Comparison of ENCODE assay signal across 8 cellular contexts in the genomic region with DNA sequence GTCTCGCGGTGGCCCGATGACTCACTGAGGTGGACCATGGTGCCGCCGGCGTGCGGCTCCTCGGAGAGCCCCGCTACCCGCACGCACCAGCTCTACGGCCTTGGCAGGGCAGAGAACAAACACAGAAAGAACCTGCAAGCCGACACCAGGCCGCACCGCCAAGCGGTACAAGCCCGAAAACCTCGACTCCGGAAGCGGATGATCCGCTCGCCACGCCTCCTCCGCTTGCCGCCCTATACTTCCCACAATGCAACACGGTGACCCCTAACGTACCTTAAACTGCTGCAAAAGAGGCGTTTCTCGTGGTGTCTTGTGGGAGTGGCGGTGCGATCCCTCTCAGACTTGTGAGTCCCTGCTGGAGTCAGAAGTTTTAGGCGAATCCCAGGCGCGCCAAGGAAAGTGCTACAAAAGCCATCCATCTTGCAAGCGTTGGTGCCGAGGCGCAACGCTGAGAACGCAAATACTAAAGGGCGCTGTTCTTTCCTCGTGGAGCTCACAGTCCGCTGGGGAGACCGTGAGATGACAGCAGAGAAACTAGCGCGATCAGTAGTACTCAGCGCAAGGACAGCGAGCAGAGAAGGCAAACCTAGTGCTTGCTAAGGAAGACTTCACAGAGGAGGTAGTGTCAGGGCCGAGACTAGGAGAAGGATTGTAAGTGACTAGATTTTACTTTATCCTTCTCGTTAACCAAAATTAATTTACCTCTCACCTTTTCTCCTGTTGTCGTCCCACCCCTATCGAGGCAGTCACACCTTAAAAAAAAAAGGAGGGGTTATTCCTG. TPM values are rescaled to one million over a fixed set of nuclear protein-coding genes. Genes with fewer than 3 reads are reported as not detected.
A peak's percentile ranks its signal among the peaks of the same experiment; 100 is the strongest.
DNase-seq lines count a peak whose midpoint lies in the region; FAIRE-seq and TF ChIP-seq lines count a peak whose summit lies in the region.

A gene (minus strand): TSS at position 200 of the 781 bp plus-strand sequence. CDS start 162 bp downstream, at position 38.

- H3K4me1 Mint-ChIP-seq in nephron: peaks cover 31% of the 10 kb centered on the region
- peaks cover 52% of the 10 kb centered on the region for H3K4me1 Mint-ChIP-seq in stimulated activated naive CD8-positive, alpha-beta T cell treated with anti-CD3 and anti-CD28 coated beads, Interleukin-15, Interleukin-2, amounts not matched to agents 100 ng/mL and 50 ng/mL, for 24 hours (ENCODE audit: low read depth)

- H3K27me3 Mint-ChIP-seq in nephron (ENCODE audit: low read depth): no peaks in the 10 kb centered on the region
- no peaks in the 10 kb centered on the region for H3K27me3 Mint-ChIP-seq in stimulated activated naive CD8-positive, alpha-beta T cell treated with anti-CD3 and anti-CD28 coated beads, Interleukin-15, Interleukin-2, amounts not matched to agents 100 ng/mL and 50 ng/mL, for 24 hours

- H3K36me3 Mint-ChIP-seq in nephron (ENCODE audit: low read depth): peaks cover 21% of the 10 kb centered on the region
- H3K36me3 Mint-ChIP-seq in stimulated activated naive CD8-positive, alpha-beta T cell treated with anti-CD3 and anti-CD28 coated beads, Interleukin-15, Interleukin-2, amounts not matched to agents 100 ng/mL and 50 ng/mL, for 24 hours (ENCODE audit: low read depth): peaks cover 37% of the 10 kb centered on the region

- TF ChIP-seq CTCF in fibroblast of the aortic adventitia (IDR thresholded peaks at IDR 0.05; ENCODE audit: insufficient read depth, low read length) (no peak), nephron (IDR thresholded peaks at IDR 0.05; ENCODE audit: unreplicated experiment in 3 of 3) (no peak)

- FAIRE-seq in H54 (lab: Jason Lieb, UNC): peak; percentile 97

- H3K4me3 ChIP-seq in fibroblast of the aortic adventitia (ENCODE audit: low read depth, low read length): peak within 1 kb of the TSS; percentile 99

- H3K9me3 Mint-ChIP-seq in nephron: no peaks in the 10 kb centered on the region
- H3K9me3 Mint-ChIP-seq in stimulated activated naive CD8-positive, alpha-beta T cell treated with anti-CD3 and anti-CD28 coated beads, Interleukin-15, Interleukin-2, amounts not matched to agents 100 ng/mL and 50 ng/mL, for 24 hours: no peaks in the 10 kb centered on the region

- peak; percentile 80 for TF ChIP-seq POLR2A in H54 (IDR thresholded peaks at IDR 0.05; ENCODE audit: low read depth, low read length)

- DNase-seq in EL: peak; percentile 98
- DNase-seq in H54 (ENCODE audit: insufficient read length, low spot score): peak; percentile 92
- DNase-seq in M059J (ENCODE audit: low read depth): peak; percentile 97
- DNase-seq in SHP77 (lab: John Stamatoyannopoulos, UW): peak; percentile 84 to 85
- DNase-seq in activated effector memory CD4-positive, alpha-beta T cell treated with Interleukin-2 at 50 U/mL for 16 hours: peak; percentile 92
- DNase-seq in fibroblast of the aortic adventitia (ENCODE audit: low read depth): peak; percentile 97

- peak within 1 kb of the TSS; percentile 96 to 99 (median 98) for H3K27ac Mint-ChIP-seq in nephron
- peak within 1 kb of the TSS; percentile 99 for H3K27ac Mint-ChIP-seq in stimulated activated naive CD8-positive, alpha-beta T cell treated with anti-CD3 and anti-CD28 coated beads, Interleukin-15, Interleukin-2, amounts not matched to agents 100 ng/mL and 50 ng/mL, for 24 hours

- peak within 1 kb of the TSS; percentile 97 to 100 (median 98) for H3K4me3 Mint-ChIP-seq in nephron
- peak within 1 kb of the TSS; percentile 100 for H3K4me3 Mint-ChIP-seq in stimulated activated naive CD8-positive, alpha-beta T cell treated with anti-CD3 and anti-CD28 coated beads, Interleukin-15, Interleukin-2, amounts not matched to agents 100 ng/mL and 50 ng/mL, for 24 hours

RNA-seq across cellular contexts. Expression of the gene that starts here (rescaled TPM):
- 54.2 and 66.5 TPM in 2 replicates for total RNA-seq in M059J (2014; rRNA removed; shearing (Covaris generic))
- 45.4 and 83.2 TPM in 2 replicates for total RNA-seq in fibroblast of the aortic adventitia (ENCODE audit: low replicate concordance)

Comparison
In these comparisons a context has a peak if more than half of its experiments do, and no peak if none do; other contexts are left out.
1. Peak in every context shown above with its lines: DNase-seq and H3K4me3 ChIP-seq.